Comparison of ENCODE assay signal across 21 cellular contexts in genomic region chr1:246318622-246319021, GRCh38.
DNase-seq lines count a peak whose midpoint lies in the region; ATAC-seq, FAIRE-seq and TF ChIP-seq lines count a peak whose summit lies in the region.
"Had no signal": no experiment of that assay in that cellular context is flagged by ENCODE, and none has a peak within 500 bp of the region (broad histone marks: within the 10 kb centered on the region; RNA-seq: fewer than 3 reads in every experiment).

No MANE protein-coding gene starts in this region.

- POLR2A ChIA-PET in IMR-90 (lab: Charles Lee; ENCODE audit: unreplicated experiment) = no interaction called here

- H3K79me2 ChIP-seq in keratinocyte (ENCODE audit: control insufficient read depth, insufficient read depth, low read length) = no peaks in the 10 kb centered on the region

- H3K9ac ChIP-seq in IMR-90 (ENCODE audit: low read depth, low read length) = no peak overlapping the region
- no peak overlapping the region for H3K9ac ChIP-seq in endodermal cell (ENCODE audit: extremely low read depth, low read length, poor library complexity, severe bottlenecking)
- H3K9ac ChIP-seq in keratinocyte (ENCODE audit: control insufficient read depth, extremely low read depth, insufficient read depth, low read length) = no peak overlapping the region
- H3K9ac ChIP-seq: BLaER1 had no signal

- H3K4me3 Mint-ChIP-seq in endodermal cell = no peak overlapping the region
- no peak overlapping the region for H3K4me3 Mint-ChIP-seq in endothelial cell (ENCODE audit: unreplicated experiment)
- H3K4me3 Mint-ChIP-seq: B cell; CD4-positive, CD25-positive, alpha-beta regulatory T cell; CD8-positive, alpha-beta T cell; HFFc6 had no signal

- no peak overlapping the region for H4K8ac ChIP-seq in IMR-90 (ENCODE audit: low read depth in 2 of 2, low read length in 2 of 2)

- no peak for ATAC-seq in IMR-90 (ENCODE audit: low read depth)
- ATAC-seq: CD8-positive, alpha-beta T cell; GM12878 had no signal

- no peak overlapping the region for H2AK9ac ChIP-seq in IMR-90 (replicated peaks; ENCODE audit: low read depth, low read length, poor library complexity)

- H3K27ac Mint-ChIP-seq in endodermal cell (no peak overlapping the region), endothelial cell (ENCODE audit: unreplicated experiment) (no peak overlapping the region)
- H3K27ac Mint-ChIP-seq: B cell; CD4-positive, CD25-positive, alpha-beta regulatory T cell; CD8-positive, alpha-beta T cell had no signal

- H3K36me3 Mint-ChIP-seq in endodermal cell (ENCODE audit: low read depth) (no peaks in the 10 kb centered on the region), endothelial cell (ENCODE audit: low read depth, unreplicated experiment) (no peaks in the 10 kb centered on the region)

- H3K4me1 Mint-ChIP-seq in endodermal cell (peaks cover 16% of the 10 kb centered on the region), endothelial cell (ENCODE audit: unreplicated experiment) (peaks cover 2% of the 10 kb centered on the region)
- H3K4me1 Mint-ChIP-seq: B cell had no signal

- no peak for DNase-seq in IMR-90
- no peak for DNase-seq in endodermal cell
- no peak for DNase-seq in keratinocyte (ENCODE audit: low read depth, low spot score)
- DNase-seq in hypothalamus (lab: John Stamatoyannopoulos, UW) = no peak
- no peak for DNase-seq in anterior cingulate cortex (lab: John Stamatoyannopoulos, UW)
- no peak for DNase-seq in endothelial cell (ENCODE audit: low spot score)
- DNase-seq: Caco-2; CD4-positive, CD25-positive, alpha-beta regulatory T cell; CD8-positive, alpha-beta T cell; DMS153; EL; GDM1; GOT3; HFFc6 had no signal

- no TSS peak for BruUV-seq in IMR-90 (replicated peaks; lab: Mats Ljungman, UMichigan)

- peaks cover 0 to 4% of the 10 kb centered on the region in 2 experiments; a peak in 1 of 4 replicates for H3K79me1 ChIP-seq in IMR-90 (ENCODE audit: low read depth in 1 of 2, low read length in 2 of 2)

- H3K4me2 ChIP-seq in IMR-90 (ENCODE audit: low read depth, low read length) = no peak overlapping the region
- H3K4me2 ChIP-seq in keratinocyte (ENCODE audit: control insufficient read depth, extremely low read depth, insufficient read depth, low read depth, low read length) = no peak overlapping the region
- H3K4me2 ChIP-seq: BLaER1 had no signal

- H3K4me1 ChIP-seq in IMR-90 (ENCODE audit: control insufficient read depth, insufficient read depth, low read length) (peaks cover 8% of the 10 kb centered on the region), endodermal cell (ENCODE audit: control insufficient read depth, insufficient read depth, low read length) (no peaks in the 10 kb centered on the region), keratinocyte (ENCODE audit: control insufficient read depth, extremely low read depth, insufficient read depth, low read length) (no peaks in the 10 kb centered on the region)
- H3K4me1 ChIP-seq: Caco-2 had no signal

- CTCF ChIA-PET in IMR-90 (lab: Yijun Ruan, JAX) = no interaction called here

- H3K9me1 ChIP-seq in IMR-90 (ENCODE audit: insufficient read depth, low read length) (peaks cover 3% of the 10 kb centered on the region), keratinocyte (ENCODE audit: control insufficient read depth, extremely low read depth, insufficient read depth, low read length) (no peaks in the 10 kb centered on the region)

- no peak overlapping the region for H2AFZ ChIP-seq in IMR-90 (replicated peaks; ENCODE audit: low read length, poor library complexity)
- no peak overlapping the region for H2AFZ ChIP-seq in keratinocyte (ENCODE audit: control insufficient read depth, low read length)

- no peak overlapping the region for H2BK120ac ChIP-seq in IMR-90 (ENCODE audit: low read depth, low read length)

- no peak overlapping the region for H3K14ac ChIP-seq in IMR-90 (replicated peaks; ENCODE audit: low read depth, low read length)

- no peak overlapping the region for H3K4me3 ChIP-seq in IMR-90 (ENCODE audit: insufficient read depth, low read depth, low read length)
- H3K4me3 ChIP-seq in endodermal cell (ENCODE audit: low read length) = no peak overlapping the region
- H3K4me3 ChIP-seq in keratinocyte (ENCODE audit: control insufficient read depth in 2 of 3, extremely low read depth in 1 of 3, insufficient read depth in 2 of 3, low read depth in 1 of 3, low read length in 3 of 3) = no peak overlapping the region
- H3K4me3 ChIP-seq: BLaER1, GM12878, HAP-1 had no signal

- intact Hi-C loops in IMR-90 (cut with micrococcal nuclease) = no loop called here

- H3K27me3 Mint-ChIP-seq in endodermal cell (ENCODE audit: insufficient read depth) (no peaks in the 10 kb centered on the region), endothelial cell (ENCODE audit: unreplicated experiment) (no peaks in the 10 kb centered on the region)
- H3K27me3 Mint-ChIP-seq: B cell; CD4-positive, CD25-positive, alpha-beta regulatory T cell had no signal

- H3K4ac ChIP-seq in IMR-90 (ENCODE audit: low read depth, low read length) = no peak overlapping the region

- H4K5ac ChIP-seq in IMR-90 (ENCODE audit: low read depth, low read length) = no peak overlapping the region

- no peaks in the 10 kb centered on the region for H3K36me3 ChIP-seq in IMR-90 (ENCODE audit: control insufficient read depth, insufficient read depth, low read length)
- H3K36me3 ChIP-seq in endodermal cell (ENCODE audit: control insufficient read depth, insufficient read depth, low read length) = no peaks in the 10 kb centered on the region
- no peaks in the 10 kb centered on the region for H3K36me3 ChIP-seq in keratinocyte (ENCODE audit: control insufficient read depth in 2 of 2, extremely low read depth in 1 of 2, insufficient read depth in 2 of 2, low read length in 2 of 2)
- H3K36me3 ChIP-seq: BLaER1, HAP-1 had no signal

- dilution Hi-C loops in IMR-90 (cut with HindIII; ENCODE audit: low sequenced_read_pairs, unreplicated experiment) (no loop called here), keratinocyte (cut with MboI; ENCODE audit: extremely low pct_ligation_motif_present, low sequenced_read_pairs) (no loop called here)

- WGBS in IMR-90 (ENCODE audit: extremely low coverage in 2 of 2, insufficient read length in 1 of 2), 2 experiments = no CpG with 5 or more reads among the region's 3 CpGs
- WGBS in endodermal cell (ENCODE audit: insufficient coverage in 1 of 2, insufficient read length in 1 of 2), 2 experiments = 86 to 100% methylated on average over 1 to 3 of the region's 3 CpGs

- no peak for TF ChIP-seq RAD21 in IMR-90 (IDR thresholded peaks at IDR 0.05; ENCODE audit: low read length)

- no peak overlapping the region for H2AK5ac ChIP-seq in IMR-90 (ENCODE audit: low read depth, low read length)

- in situ Hi-C loops in IMR-90 (cut with MboI; ENCODE audit: low sequenced_read_pairs) = no loop called here

- no peaks in the 10 kb centered on the region for H3K9me3 Mint-ChIP-seq in endodermal cell
- H3K9me3 Mint-ChIP-seq in endothelial cell (ENCODE audit: unreplicated experiment) = no peaks in the 10 kb centered on the region
- H3K9me3 Mint-ChIP-seq: CD4-positive, CD25-positive, alpha-beta regulatory T cell; CD8-positive, alpha-beta T cell; HFFc6 had no signal

- no peak for TF ChIP-seq POLR2A in IMR-90 (IDR thresholded peaks at IDR 0.05; ENCODE audit: low read depth, low read length)

- H4K20me1 ChIP-seq in IMR-90 (ENCODE audit: insufficient read depth, low read length) (peaks cover 2% of the 10 kb centered on the region; the same call in 1 of the 2 replicates), keratinocyte (ENCODE audit: control insufficient read depth, extremely low read depth, insufficient read depth, low read length) (no peaks in the 10 kb centered on the region)
- H4K20me1 ChIP-seq: BLaER1 had no signal

- H3K23ac ChIP-seq in IMR-90 (ENCODE audit: low read depth, low read length) = no peak overlapping the region

- H3K56ac ChIP-seq in IMR-90 (ENCODE audit: extremely low read depth, insufficient read depth, low read length) = no peak overlapping the region

- no peaks in the 10 kb centered on the region for H3K27me3 ChIP-seq in IMR-90 (ENCODE audit: control insufficient read depth, insufficient read depth, low read length)
- H3K27me3 ChIP-seq in endodermal cell (ENCODE audit: control insufficient read depth, insufficient read depth, low read length, poor library complexity, severe bottlenecking) = no peaks in the 10 kb centered on the region
- H3K27me3 ChIP-seq in keratinocyte (ENCODE audit: control insufficient read depth, extremely low read depth, insufficient read depth, low read length) = no peaks in the 10 kb centered on the region
- H3K27me3 ChIP-seq: BLaER1 had no signal

- H2BK15ac ChIP-seq in IMR-90 (ENCODE audit: low read depth, low read length) = no peak overlapping the region

- H2BK5ac ChIP-seq in IMR-90 (ENCODE audit: low read depth, low read length, poor library complexity, severe bottlenecking) = no peak overlapping the region

- no peak overlapping the region for H4K91ac ChIP-seq in IMR-90 (ENCODE audit: insufficient read depth, low read depth, low read length)

- H3K9me3 ChIP-seq in IMR-90 (ENCODE audit: control insufficient read depth, insufficient read depth, low read length) = no peaks in the 10 kb centered on the region
- H3K9me3 ChIP-seq in endodermal cell (ENCODE audit: control insufficient read depth, low read length) = no peaks in the 10 kb centered on the region
- H3K9me3 ChIP-seq in keratinocyte (ENCODE audit: control insufficient read depth, low read depth, low read length) = no peaks in the 10 kb centered on the region
- H3K9me3 ChIP-seq: BLaER1, Caco-2, HAP-1 had no signal

- no peak overlapping the region for H2BK20ac ChIP-seq in IMR-90 (ENCODE audit: low read depth, low read length)

- no peak overlapping the region for H3K27ac ChIP-seq in IMR-90 (ENCODE audit: insufficient read depth, low read length)
- H3K27ac ChIP-seq in endodermal cell (ENCODE audit: low read depth, low read length) = peak overlapping the region; percentile 11
- no peak overlapping the region for H3K27ac ChIP-seq in keratinocyte (ENCODE audit: control insufficient read depth, insufficient read depth, low read length)
- H3K27ac ChIP-seq: BLaER1, C4-2B had no signal

- FAIRE-seq in TTC549 (lab: Jason Lieb, UNC) (peak; percentile 17), keratinocyte (lab: Jason Lieb, UNC) (peak; percentile 13)
- FAIRE-seq: GM12878, H54 had no signal

- TF ChIP-seq CTCF in IMR-90 (conservative IDR thresholded peaks at IDR 0.05; ENCODE audit: low read depth, low read length) = no peak
- no peak for TF ChIP-seq CTCF in endodermal cell (conservative IDR thresholded peaks at IDR 0.05)
- TF ChIP-seq CTCF in keratinocyte (optimal IDR thresholded peaks at IDR 0.05 in 1 of 3, IDR thresholded peaks at IDR 0.05 in 1 of 3, conservative IDR thresholded peaks at IDR 0.05 in 1 of 3; ENCODE audit: extremely low read depth in 1 of 3, insufficient read depth in 2 of 3, low read length in 3 of 3) = no peak
- no peak for TF ChIP-seq CTCF in endothelial cell (IDR thresholded peaks at IDR 0.05; ENCODE audit: unreplicated experiment)

- no peak overlapping the region for H3K18ac ChIP-seq in IMR-90 (ENCODE audit: low read depth, low read length)

TF ChIP-seq in IMR-90, 13 proteins besides CTCF, POLR2A, EP300 and RAD21:
- TF ChIP-seq NFE2L2 (IDR thresholded peaks at IDR 0.05; ENCODE audit: low read depth, low read length) = no peak
- peak; percentile 43; the same call in 1 of the 2 replicates for TF ChIP-seq MAFK (IDR thresholded peaks at IDR 0.05; ENCODE audit: low read depth, low read length)
